9 cellular contexts compared by ENCODE assay signal in the genomic region with DNA sequence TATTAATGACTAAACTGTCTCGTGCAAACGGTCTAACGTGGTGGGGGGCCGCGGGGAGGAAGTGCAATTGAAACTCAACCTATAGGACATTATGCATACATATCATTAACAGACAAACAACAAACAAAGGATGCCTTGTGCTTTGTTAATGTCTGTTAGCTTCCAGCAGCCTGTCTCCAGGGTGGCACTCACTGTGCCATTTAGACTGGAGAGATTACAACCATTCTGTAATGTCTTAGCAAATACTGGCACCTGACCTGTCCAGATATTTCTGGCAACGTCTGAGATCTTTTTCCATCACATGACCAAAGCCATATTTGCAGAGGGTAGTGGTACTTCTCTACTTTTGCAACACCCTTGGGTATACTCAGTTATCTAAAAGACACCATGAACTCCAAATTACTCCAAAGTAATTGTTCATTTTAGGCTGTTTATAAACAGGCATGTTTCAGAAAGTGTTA. TPM values are rescaled to one million over a fixed set of nuclear protein-coding genes. Genes with fewer than 3 reads are reported as not detected.
A peak's percentile ranks its signal among the peaks of the same experiment; 100 is the strongest.
DNase-seq lines count a peak whose midpoint lies in the region; ATAC-seq, FAIRE-seq and TF ChIP-seq lines count a peak whose summit lies in the region.
"Had no signal": no experiment of that assay in that cellular context is flagged by ENCODE, and none has a peak within 500 bp of the region (broad histone marks: within the 10 kb centered on the region; RNA-seq: fewer than 3 reads in every experiment).

No MANE protein-coding gene starts in this region.

- H3K9me3 ChIP-seq in keratinocyte (ENCODE audit: control insufficient read depth, low read depth, low read length) (no peaks in the 10 kb centered on the region), thyroid gland (no peaks in the 10 kb centered on the region)
- H3K9me3 ChIP-seq: BE2C had no signal

- no peak for DNase-seq in T-helper 2 cell treated with Interferon-gamma antibody and Interleukin-4, amounts not matched to agents 5 μg/mL and 100 μg/mL, for 36 hours (ENCODE audit: low spot score)
- DNase-seq in T-helper 2 cell (no peak), keratinocyte (ENCODE audit: low read depth, low spot score) (no peak), thyroid gland (peak; percentile 23 to 27), GDM1 (lab: John Stamatoyannopoulos, UW) (no peak), cerebellar nuclear complex (lab: John Stamatoyannopoulos, UW) (no peak)
- DNase-seq: BE2C had no signal

- no peaks in the 10 kb centered on the region for H3K36me3 ChIP-seq in keratinocyte (ENCODE audit: control insufficient read depth in 2 of 2, extremely low read depth in 1 of 2, insufficient read depth in 2 of 2, low read length in 2 of 2)
- no peaks in the 10 kb centered on the region for H3K36me3 ChIP-seq in thyroid gland
- H3K36me3 ChIP-seq: BE2C had no signal

- no peak overlapping the region for H2AFZ ChIP-seq in keratinocyte (ENCODE audit: control insufficient read depth, low read length)

- no peaks in the 10 kb centered on the region for H3K36me3 Mint-ChIP-seq in T-helper 2 cell treated with Interferon-gamma antibody and Interleukin-4, amounts not matched to agents 5 μg/mL and 100 μg/mL, for 36 hours (ENCODE audit: low read depth)
- H3K36me3 Mint-ChIP-seq in activated T-helper 17 cell treated with anti-CD3 and anti-CD28 coated beads, Interleukin-2, amount 50 U/mL, for 72 hours (ENCODE audit: low read depth), result no peaks in the 10 kb centered on the region

- no peak for ATAC-seq in activated T-helper 17 cell treated with anti-CD3 and anti-CD28 coated beads, Interleukin-2, amount 50 U/mL, for 72 hours (replicated peaks)
- no peak for ATAC-seq in HG03139 (IDR thresholded peaks at IDR 0.05; ENCODE audit: unreplicated experiment)

- no peak for TF ChIP-seq CTCF in keratinocyte (optimal IDR thresholded peaks at IDR 0.05 in 1 of 3, IDR thresholded peaks at IDR 0.05 in 1 of 3, conservative IDR thresholded peaks at IDR 0.05 in 1 of 3; ENCODE audit: extremely low read depth in 1 of 3, insufficient read depth in 2 of 3, low read length in 3 of 3)
- TF ChIP-seq CTCF in thyroid gland (IDR thresholded peaks at IDR 0.05), result no peak

- H3K27ac Mint-ChIP-seq in T-helper 2 cell treated with Interferon-gamma antibody and Interleukin-4, amounts not matched to agents 5 μg/mL and 100 μg/mL, for 36 hours, result no peak overlapping the region
- no peak overlapping the region for H3K27ac Mint-ChIP-seq in activated T-helper 17 cell treated with anti-CD3 and anti-CD28 coated beads, Interleukin-2, amount 50 U/mL, for 72 hours

- H3K9me3 Mint-ChIP-seq in T-helper 2 cell treated with Interferon-gamma antibody and Interleukin-4, amounts not matched to agents 5 μg/mL and 100 μg/mL, for 36 hours, result no peaks in the 10 kb centered on the region
- H3K9me3 Mint-ChIP-seq in activated T-helper 17 cell treated with anti-CD3 and anti-CD28 coated beads, Interleukin-2, amount 50 U/mL, for 72 hours, result no peaks in the 10 kb centered on the region

- intact Hi-C loops in thyroid gland (cut with DNase I), result no loop called here

- peak in 1 of 2 donors; percentile 18 for TF ChIP-seq POLR2A in thyroid gland (IDR thresholded peaks at IDR 0.05)

- H3K4me2 ChIP-seq in keratinocyte (ENCODE audit: control insufficient read depth, extremely low read depth, insufficient read depth, low read depth, low read length), result peak overlapping the region; percentile 92

- no peaks in the 10 kb centered on the region for H4K20me1 ChIP-seq in keratinocyte (ENCODE audit: control insufficient read depth, extremely low read depth, insufficient read depth, low read length)

- peaks cover 27% of the 10 kb centered on the region for H3K4me1 ChIP-seq in keratinocyte (ENCODE audit: control insufficient read depth, extremely low read depth, insufficient read depth, low read length)
- peaks cover 25 to 41% of the 10 kb centered on the region in 2 donors for H3K4me1 ChIP-seq in thyroid gland

- dilution Hi-C loops in keratinocyte (cut with MboI; ENCODE audit: extremely low pct_ligation_motif_present, low sequenced_read_pairs), result no loop called here

- 46 to 47% methylated on average over 6 of the region's 6 CpGs for whole genome bisulfite sequencing in thyroid gland, 2 donors

- H3K79me2 ChIP-seq in keratinocyte (ENCODE audit: control insufficient read depth, insufficient read depth, low read length), result no peaks in the 10 kb centered on the region

- no peak for FAIRE-seq in keratinocyte (lab: Jason Lieb, UNC)

- peaks cover 5% of the 10 kb centered on the region for H3K4me1 Mint-ChIP-seq in T-helper 2 cell treated with Interferon-gamma antibody and Interleukin-4, amounts not matched to agents 5 μg/mL and 100 μg/mL, for 36 hours (ENCODE audit: low read depth)
- peaks cover 4% of the 10 kb centered on the region for H3K4me1 Mint-ChIP-seq in activated T-helper 17 cell treated with anti-CD3 and anti-CD28 coated beads, Interleukin-2, amount 50 U/mL, for 72 hours

- H3K27ac ChIP-seq in keratinocyte (ENCODE audit: control insufficient read depth, insufficient read depth, low read length), result peak overlapping the region; percentile 74
- H3K27ac ChIP-seq in thyroid gland, result peak overlapping the region; percentile 96 to 99 (median 98)

- peak overlapping the region; percentile 57 for H3K4me3 Mint-ChIP-seq in T-helper 2 cell treated with Interferon-gamma antibody and Interleukin-4, amounts not matched to agents 5 μg/mL and 100 μg/mL, for 36 hours
- peak overlapping the region; percentile 72 for H3K4me3 Mint-ChIP-seq in activated T-helper 17 cell treated with anti-CD3 and anti-CD28 coated beads, Interleukin-2, amount 50 U/mL, for 72 hours

- H3K9me1 ChIP-seq in keratinocyte (ENCODE audit: control insufficient read depth, extremely low read depth, insufficient read depth, low read length), result no peaks in the 10 kb centered on the region

- H3K9ac ChIP-seq in keratinocyte (ENCODE audit: control insufficient read depth, extremely low read depth, insufficient read depth, low read length), result peak overlapping the region; percentile 82

- H3K4me3 ChIP-seq in keratinocyte (ENCODE audit: control insufficient read depth in 2 of 3, extremely low read depth in 1 of 3, insufficient read depth in 2 of 3, low read depth in 1 of 3, low read length in 3 of 3) (peak overlapping the region in 2 of 3 experiments; percentile 64 to 70), thyroid gland (replicated peaks in 1 of 3) (no peak overlapping the region)

- H3K27me3 ChIP-seq in keratinocyte (ENCODE audit: control insufficient read depth, extremely low read depth, insufficient read depth, low read length) (no peaks in the 10 kb centered on the region), thyroid gland (no peaks in the 10 kb centered on the region)

- H3K27me3 Mint-ChIP-seq in T-helper 2 cell treated with Interferon-gamma antibody and Interleukin-4, amounts not matched to agents 5 μg/mL and 100 μg/mL, for 36 hours (ENCODE audit: low read depth), result peaks cover 73% of the 10 kb centered on the region
- peaks cover 34% of the 10 kb centered on the region for H3K27me3 Mint-ChIP-seq in activated T-helper 17 cell treated with anti-CD3 and anti-CD28 coated beads, Interleukin-2, amount 50 U/mL, for 72 hours

RNA-seq across cellular contexts. Expression of a gene that starts 11.6 kb away (rescaled TPM):
- total RNA-seq in activated T-helper 17 cell treated with anti-CD3 and anti-CD28 coated beads, Interleukin-2, amount 50 U/mL, for 72 hours, result not detected
- polyA plus RNA-seq in keratinocyte, result 1.4 to 6.0 TPM (median 1.7 TPM) in 3 replicates
- polyA plus RNA-seq in keratinocyte (2011; ENCODE audit: low read depth), result 7.2 TPM
- 1.7 TPM in 2 replicates for polyA plus RNA-seq in keratinocyte (2011; cell fraction: cytosol; rRNA removed)
- 5.4 and 6.0 TPM in 2 replicates for polyA plus RNA-seq in keratinocyte (2011; cell fraction: nucleus; rRNA removed)
- polyA plus RNA-seq in keratinocyte (2012; ENCODE audit: low replicate concordance), result 3.9 and 4.1 TPM in 2 replicates
- polyA minus RNA-seq in keratinocyte, result 1.1 to 21.2 TPM (median 2.3 TPM) in 3 replicates
- not detected for polyA minus RNA-seq in keratinocyte (2011; cell fraction: cytosol; rRNA and poly(A)+ RNA removed)
- polyA minus RNA-seq in keratinocyte (2011; cell fraction: nucleus; rRNA and poly(A)+ RNA removed), result 0.53 and 5.0 TPM in 2 replicates
- total RNA-seq in thyroid gland, result 10 to 100 TPM; 32.6 to 67.4 (median 34.3) TPM

Comparison
In these comparisons a context has a peak if more than half of its experiments do, and no peak if none do; other contexts are left out.
1. DNase-seq: peak in thyroid gland (2 of 2); none in T-helper 2 cell treated with Interferon-gamma antibody and Interleukin-4, amounts not matched to agents 5 μg/mL and 100 μg/mL, for 36 hours (single experiment), T-helper 2 cell (0 of 5), keratinocyte (single experiment), GDM1 (single experiment) and cerebellar nuclear complex (0 of 2).
2. H3K4me3 ChIP-seq: peak in keratinocyte (2 of 3); none in thyroid gland (0 of 3).
3. RNA of a gene that starts 11.6 kb away (total RNA-seq): 32.6 to 67.4 TPM in thyroid gland; not detected in activated T-helper 17 cell treated with anti-CD3 and anti-CD28 coated beads, Interleukin-2, amount 50 U/mL, for 72 hours; every median in the first group is over 10 times any median in the second.